Comparison of ENCODE assay signal across 8 cellular contexts in genomic region chrX:34300871-34301270, GRCh38.
A peak's percentile ranks its signal among the peaks of the same experiment; 100 is the strongest.
DNase-seq lines count a peak whose midpoint lies in the region; ATAC-seq and TF ChIP-seq lines count a peak whose summit lies in the region.

No MANE protein-coding gene starts in this region.

- H3K36me3 ChIP-seq in H7 (replicated peaks; ENCODE audit: control insufficient read depth, insufficient read depth, low read length) (no peaks in the 10 kb centered on the region), PC-3 (ENCODE audit: low read depth, low read length) (no peaks in the 10 kb centered on the region), prostate gland (no peaks in the 10 kb centered on the region)

- H3F3A ChIP-seq in PC-3 (ENCODE audit: low read length, unreplicated experiment) = no peaks in the 10 kb centered on the region

- WGBS in prostate gland = 7% methylated on average over 1 of the region's 1 CpG

- no peak overlapping the region for H3K9ac ChIP-seq in PC-3 (ENCODE audit: low read length)

- H3K4me1 Mint-ChIP-seq in natural killer cell = no peaks in the 10 kb centered on the region

- DNase-seq in NCI-H146 (lab: John Stamatoyannopoulos, UW) (peak; percentile 16), NCI-H146 treated with DMSO at 0.1 percent for 48 hours (lab: John Stamatoyannopoulos, UW; ENCODE audit: unreplicated experiment) (no peak), H7 (peak; percentile 17), PC-3 (peak; percentile 52), fibroblast of gingiva (ENCODE audit: low read depth) (peak; percentile 1), prostate gland (ENCODE audit: low spot score) (peak; percentile 3), natural killer cell (no peak)

- no peak overlapping the region for H3K27ac ChIP-seq in PC-3 (ENCODE audit: low read length)
- no peak overlapping the region for H3K27ac ChIP-seq in prostate gland

- H3K27ac Mint-ChIP-seq in natural killer cell = no peak overlapping the region

- H3K4me3 ChIP-seq in H7 (ENCODE audit: insufficient read depth, low read depth, low read length) (no peak overlapping the region), PC-3 (ENCODE audit: low read length) (no peak overlapping the region), prostate gland (no peak overlapping the region)

- no peak overlapping the region for H3K4me2 ChIP-seq in PC-3 (ENCODE audit: low read length)

- no peaks in the 10 kb centered on the region for H4K20me1 ChIP-seq in PC-3 (ENCODE audit: low read length)

- TF ChIP-seq CTCF in PC-3 (conservative IDR thresholded peaks at IDR 0.05; ENCODE audit: low read depth, low read length) (peak; percentile 67), prostate gland (IDR thresholded peaks at IDR 0.05) (peak in 3 of 4 experiments; percentile 13 to 32 (median 15)), natural killer cell (IDR thresholded peaks at IDR 0.05) (no peak)

- ATAC-seq in PC-3 = no peak
- no peak for ATAC-seq in natural killer cell
- no peak for ATAC-seq in GM21515 (IDR thresholded peaks at IDR 0.05; ENCODE audit: unreplicated experiment)

- H3K79me2 ChIP-seq in PC-3 (ENCODE audit: low read length) = no peaks in the 10 kb centered on the region

- CTCF ChIA-PET in PC-3 (lab: Charles Lee) = no interaction called here

- POLR2A ChIA-PET in PC-3 (lab: Charles Lee; ENCODE audit: unreplicated experiment) = no interaction called here

- no peaks in the 10 kb centered on the region for H3K9me2 ChIP-seq in PC-3 (replicated peaks; ENCODE audit: low read length)

- H3K36me3 Mint-ChIP-seq in natural killer cell = no peaks in the 10 kb centered on the region

- peaks cover 2 to 14% of the 10 kb centered on the region in 2 donors for H3K9me3 Mint-ChIP-seq in natural killer cell

- H3K4me1 ChIP-seq in PC-3 (ENCODE audit: insufficient read depth, low read length) (no peaks in the 10 kb centered on the region), prostate gland (replicated peaks) (no peaks in the 10 kb centered on the region)

- H2AFZ ChIP-seq in PC-3 (ENCODE audit: low read length) = no peak overlapping the region

- TF ChIP-seq POLR2A in prostate gland (IDR thresholded peaks at IDR 0.05) = no peak

- H3K27me3 Mint-ChIP-seq in natural killer cell (ENCODE audit: low read depth in 2 of 2) = no peaks in the 10 kb centered on the region

- peaks cover 10% of the 10 kb centered on the region; the same call in 1 of the 2 replicates for H3K27me3 ChIP-seq in H7 (ENCODE audit: control insufficient read depth, insufficient read depth, low read length)
- no peaks in the 10 kb centered on the region for H3K27me3 ChIP-seq in PC-3 (ENCODE audit: low read length)
- no peaks in the 10 kb centered on the region for H3K27me3 ChIP-seq in prostate gland (replicated peaks; ENCODE audit: insufficient read depth)

- BruUV-seq in PC-3 (replicated peaks; lab: Mats Ljungman, UMichigan) = no TSS peak

- H3K4me3 Mint-ChIP-seq in natural killer cell = no peak overlapping the region

- H3K9me3 ChIP-seq in PC-3 (ENCODE audit: low read length) = no peaks in the 10 kb centered on the region
- H3K9me3 ChIP-seq in prostate gland = no peaks in the 10 kb centered on the region

- intact Hi-C loops in PC-3 (cut with micrococcal nuclease) (no loop called here), prostate gland (cut with DNase I) (loop anchor here (10.0 kb wide), 1 partner anchor 866 kb away; no protein-coding TSS in a partner anchor), natural killer cell (cut with micrococcal nuclease) (no loop called here)

Comparison
In these comparisons a context has a peak if more than half of its experiments do, and no peak if none do; other contexts are left out.
1. DNase-seq: peak in NCI-H146 (single experiment), H7 (single experiment), PC-3 (single experiment), fibroblast of gingiva (single experiment) and prostate gland (single experiment); none in NCI-H146 treated with DMSO at 0.1 percent for 48 hours (single experiment) and natural killer cell (single experiment).